In genomic region chr16:68065716-68066305, GRCh38 we compare ENCODE assay signal across 8 cellular contexts. TPM values are rescaled to one million over a fixed set of nuclear protein-coding genes. Genes with fewer than 3 reads are reported as not detected.
DNase-seq lines count a peak whose midpoint lies in the region; ATAC-seq and TF ChIP-seq lines count a peak whose summit lies in the region.

No MANE protein-coding gene starts in this region.

- H3K4me3 ChIP-seq in coronary artery (no peak overlapping the region), smooth muscle cell (no peak overlapping the region)

- peak overlapping the region; percentile 21 to 85 for H3K27ac ChIP-seq in coronary artery
- no peak overlapping the region for H3K27ac ChIP-seq in smooth muscle cell (ENCODE audit: low read depth)
- no peak overlapping the region for H3K27ac ChIP-seq in H9 (ENCODE audit: insufficient read length, low read depth, low read length)

- H3F3A ChIP-seq in smooth muscle cell (ENCODE audit: low read depth), result no peaks in the 10 kb centered on the region

- H3K9ac ChIP-seq in smooth muscle cell (ENCODE audit: low read depth) (no peak overlapping the region), H9 (ENCODE audit: extremely low read depth, insufficient read length, low read length) (no peak overlapping the region)

- ATAC-seq in activated naive CD8-positive, alpha-beta T cell treated with anti-CD3 and anti-CD28 coated beads, Interleukin-2, amount 50 U/mL, for 24 hours, result no peak
- ATAC-seq in GM21723 (IDR thresholded peaks at IDR 0.05; ENCODE audit: unreplicated experiment), result no peak

- no peaks in the 10 kb centered on the region for H3K27me3 ChIP-seq in smooth muscle cell (ENCODE audit: low read depth)
- no peaks in the 10 kb centered on the region for H3K27me3 ChIP-seq in H9 (ENCODE audit: insufficient read depth, low read length)

- no peak overlapping the region for H4K8ac ChIP-seq in H9 (replicated peaks; ENCODE audit: insufficient read length, low read depth, low read length)

- H2AFZ ChIP-seq in smooth muscle cell (ENCODE audit: low read depth) (no peak overlapping the region), H9 (ENCODE audit: low read length) (no peak overlapping the region)

- H3K4me2 ChIP-seq in smooth muscle cell, result no peak overlapping the region
- H3K4me2 ChIP-seq in H9 (ENCODE audit: insufficient read depth, insufficient read length, low read length), result no peak overlapping the region

- no peaks in the 10 kb centered on the region for H3K36me3 ChIP-seq in smooth muscle cell (ENCODE audit: low read depth)

- H2AK5ac ChIP-seq in H9 (ENCODE audit: insufficient read length, low read length), result no peak overlapping the region

- H2BK12ac ChIP-seq in H9 (ENCODE audit: insufficient read length, low read depth, low read length), result no peak overlapping the region

- no peak overlapping the region for H4K5ac ChIP-seq in H9 (ENCODE audit: insufficient read length, low read depth, low read length)

- H4K20me1 ChIP-seq in smooth muscle cell (ENCODE audit: low read depth) (no peaks in the 10 kb centered on the region), H9 (ENCODE audit: control insufficient read depth, insufficient read depth, insufficient read length) (no peaks in the 10 kb centered on the region)

- H4K91ac ChIP-seq in H9 (ENCODE audit: insufficient read length, low read depth, low read length), result no peak overlapping the region

- H2BK20ac ChIP-seq in H9 (ENCODE audit: low read depth, low read length, poor library complexity, severe bottlenecking), result no peak overlapping the region

- H3K36me3 Mint-ChIP-seq in activated naive CD8-positive, alpha-beta T cell, result peaks cover 15% of the 10 kb centered on the region
- peaks cover 51% of the 10 kb centered on the region for H3K36me3 Mint-ChIP-seq in activated naive CD8-positive, alpha-beta T cell treated with anti-CD3 and anti-CD28 coated beads, Interleukin-2, amount 50 U/mL, for 24 hours (ENCODE audit: low read depth)
- peaks cover 7% of the 10 kb centered on the region for H3K36me3 Mint-ChIP-seq in type B pancreatic cell
- peaks cover 5 to 40% (median 21%) of the 10 kb centered on the region in 3 experiments; a peak in 6 of 7 replicates for H3K36me3 Mint-ChIP-seq in H9 (ENCODE audit: insufficient read depth in 1 of 3, low read depth in 3 of 3)

- TF ChIP-seq CTCF in coronary artery (IDR thresholded peaks at IDR 0.05) (no peak), type B pancreatic cell (conservative IDR thresholded peaks at IDR 0.05) (no peak), smooth muscle cell (IDR thresholded peaks at IDR 0.05; ENCODE audit: borderline replicate concordance, insufficient read depth, poor library complexity, severe bottlenecking) (no peak), H9 (conservative IDR thresholded peaks at IDR 0.05) (no peak)

- 71% methylated on average over 6 of the region's 6 CpGs for WGBS in smooth muscle cell (ENCODE audit: low lambda C conversion rate)
- WGBS in H9 (ENCODE audit: extremely low coverage, insufficient read length, low lambda C conversion rate), result no CpG with 5 or more reads among the region's 6 CpGs

- H3K27ac Mint-ChIP-seq in activated naive CD8-positive, alpha-beta T cell, result peak overlapping the region; percentile 50
- H3K27ac Mint-ChIP-seq in activated naive CD8-positive, alpha-beta T cell treated with anti-CD3 and anti-CD28 coated beads, Interleukin-2, amount 50 U/mL, for 24 hours, result no peak overlapping the region
- H3K27ac Mint-ChIP-seq in type B pancreatic cell, result peak overlapping the region; percentile 80
- H3K27ac Mint-ChIP-seq in H9, result no peak overlapping the region; a peak in 1 of 7 replicates

- no peaks in the 10 kb centered on the region for H3K23me2 ChIP-seq in H9 (ENCODE audit: insufficient read length, low read depth, low read length, poor library complexity, severe bottlenecking)

- H3K23ac ChIP-seq in H9 (ENCODE audit: insufficient read length, low read depth, low read length), result no peak overlapping the region

- no peaks in the 10 kb centered on the region for H3K9me3 Mint-ChIP-seq in activated naive CD8-positive, alpha-beta T cell (ENCODE audit: low read depth)
- no peaks in the 10 kb centered on the region for H3K9me3 Mint-ChIP-seq in activated naive CD8-positive, alpha-beta T cell treated with anti-CD3 and anti-CD28 coated beads, Interleukin-2, amount 50 U/mL, for 24 hours
- H3K9me3 Mint-ChIP-seq in type B pancreatic cell, result no peaks in the 10 kb centered on the region
- no peaks in the 10 kb centered on the region for H3K9me3 Mint-ChIP-seq in H9

- no peaks in the 10 kb centered on the region for H3K4me1 ChIP-seq in smooth muscle cell (ENCODE audit: low read depth)
- H3K4me1 ChIP-seq in H9 (ENCODE audit: insufficient read depth, low read length), result no peaks in the 10 kb centered on the region

- no peaks in the 10 kb centered on the region for H3K27me3 Mint-ChIP-seq in activated naive CD8-positive, alpha-beta T cell
- no peaks in the 10 kb centered on the region for H3K27me3 Mint-ChIP-seq in activated naive CD8-positive, alpha-beta T cell treated with anti-CD3 and anti-CD28 coated beads, Interleukin-2, amount 50 U/mL, for 24 hours
- no peaks in the 10 kb centered on the region for H3K27me3 Mint-ChIP-seq in type B pancreatic cell
- H3K27me3 Mint-ChIP-seq in H9 (ENCODE audit: low read depth), result no peaks in the 10 kb centered on the region

- H3K9me3 ChIP-seq in smooth muscle cell (replicated peaks; ENCODE audit: low read depth) (no peaks in the 10 kb centered on the region), H9 (ENCODE audit: control insufficient read depth, low read depth, low read length) (no peaks in the 10 kb centered on the region)

- no peak for DNase-seq in activated naive CD8-positive, alpha-beta T cell treated with anti-CD3 and anti-CD28 coated beads, Interleukin-2, amount 50 U/mL, for 24 hours
- DNase-seq in coronary artery (ENCODE audit: low spot score), result no peak
- DNase-seq in mesenteric fat pad (ENCODE audit: low spot score), result peak; percentile 41
- DNase-seq in type B pancreatic cell (ENCODE audit: extremely low spot score, unreplicated experiment), result peak; percentile 8
- DNase-seq in smooth muscle cell (lab: John Stamatoyannopoulos, UW; ENCODE audit: unreplicated experiment), result no peak
- no peak for DNase-seq in H9

- no peak overlapping the region for H3T11ph ChIP-seq in H9 (ENCODE audit: low read length)

- no peak overlapping the region for H3K4me3 Mint-ChIP-seq in activated naive CD8-positive, alpha-beta T cell
- H3K4me3 Mint-ChIP-seq in activated naive CD8-positive, alpha-beta T cell treated with anti-CD3 and anti-CD28 coated beads, Interleukin-2, amount 50 U/mL, for 24 hours, result no peak overlapping the region
- H3K4me3 Mint-ChIP-seq in type B pancreatic cell, result no peak overlapping the region
- H3K4me3 Mint-ChIP-seq in H9, result no peak overlapping the region

- H3K4me1 Mint-ChIP-seq in activated naive CD8-positive, alpha-beta T cell (ENCODE audit: low read depth), result peaks cover 75% of the 10 kb centered on the region
- H3K4me1 Mint-ChIP-seq in activated naive CD8-positive, alpha-beta T cell treated with anti-CD3 and anti-CD28 coated beads, Interleukin-2, amount 50 U/mL, for 24 hours, result peaks cover 65% of the 10 kb centered on the region
- peaks cover 6% of the 10 kb centered on the region for H3K4me1 Mint-ChIP-seq in type B pancreatic cell (ENCODE audit: unreplicated experiment)
- no peaks in the 10 kb centered on the region for H3K4me1 Mint-ChIP-seq in H9

- no peak overlapping the region for H3K4ac ChIP-seq in H9 (ENCODE audit: low read depth, low read length)

- no peak overlapping the region for H3K56ac ChIP-seq in H9 (ENCODE audit: insufficient read length, low read depth, low read length)

- H3K14ac ChIP-seq in H9 (ENCODE audit: insufficient read depth, low read length), result no peak overlapping the region

- no peaks in the 10 kb centered on the region for H3K79me1 ChIP-seq in H9 (ENCODE audit: insufficient read depth, low read depth, low read length, poor library complexity, severe bottlenecking)

- H3K79me2 ChIP-seq in smooth muscle cell (ENCODE audit: low read depth), result no peaks in the 10 kb centered on the region
- H3K79me2 ChIP-seq in H9 (ENCODE audit: insufficient read depth, low read length), result no peaks in the 10 kb centered on the region

- H3K18ac ChIP-seq in H9 (ENCODE audit: insufficient read length, low read depth, low read length), result no peak overlapping the region

- no peak overlapping the region for H2BK15ac ChIP-seq in H9 (ENCODE audit: low read depth, low read length)

- no peak overlapping the region for H2BK5ac ChIP-seq in H9 (ENCODE audit: insufficient read length, low read length)

- no peak overlapping the region for H2BK120ac ChIP-seq in H9 (ENCODE audit: low read depth, low read length, poor library complexity, severe bottlenecking)

RNA-seq across cellular contexts. Expression of gene NFATC3, which starts 19.4 kb away (rescaled TPM):
- total RNA-seq in mesenteric fat pad, result 38.2 TPM
- 37.5 and 55.5 TPM in 2 replicates for total RNA-seq in type B pancreatic cell (ENCODE audit: low replicate concordance)
- 30.2 and 32.4 TPM in 2 replicates for total RNA-seq in smooth muscle cell
- 14.7 and 15.2 TPM in 2 replicates for polyA plus RNA-seq in smooth muscle cell
- 31.6 and 33.0 TPM in 2 replicates for total RNA-seq in H9 (2021)

RNA-seq across cellular contexts. Expression of gene DUS2, which starts 42.7 kb away (rescaled TPM):
- 17.4 TPM for total RNA-seq in mesenteric fat pad
- 21.7 and 24.1 TPM in 2 replicates for total RNA-seq in type B pancreatic cell (ENCODE audit: low replicate concordance)
- 9.5 and 12.1 TPM in 2 replicates for total RNA-seq in smooth muscle cell
- 23.5 and 25.6 TPM in 2 replicates for polyA plus RNA-seq in smooth muscle cell
- 26.0 and 28.5 TPM in 2 replicates for total RNA-seq in H9 (2021)

RNA-seq across cellular contexts. Expression of gene DDX28, which starts 42.8 kb away (rescaled TPM):
- total RNA-seq in mesenteric fat pad (7.8 TPM), type B pancreatic cell (ENCODE audit: low replicate concordance) (14.7 and 15.2 TPM in 2 replicates), smooth muscle cell (6.0 and 6.7 TPM in 2 replicates), H9 (2021) (21.8 and 22.9 TPM in 2 replicates)
- polyA plus RNA-seq in smooth muscle cell, result 7.0 and 9.0 TPM in 2 replicates

RNA-seq across cellular contexts. Expression of gene DPEP2NB, which starts 50.1 kb away (rescaled TPM):
- total RNA-seq in mesenteric fat pad (not detected), type B pancreatic cell (ENCODE audit: low replicate concordance) (not detected in 2 replicates), smooth muscle cell (not detected in 2 replicates), H9 (2021) (not detected in 2 replicates)
- polyA plus RNA-seq in smooth muscle cell, result not detected in 2 replicates

Comparison
In these comparisons a context has a peak if more than half of its experiments do, and no peak if none do; other contexts are left out.
1. H3K27ac Mint-ChIP-seq: peak in activated naive CD8-positive, alpha-beta T cell (single experiment) and type B pancreatic cell (single experiment); none in activated naive CD8-positive, alpha-beta T cell treated with anti-CD3 and anti-CD28 coated beads, Interleukin-2, amount 50 U/mL, for 24 hours (single experiment) and H9 (0 of 3).
2. DNase-seq: peak in mesenteric fat pad (single experiment) and type B pancreatic cell (single experiment); none in activated naive CD8-positive, alpha-beta T cell treated with anti-CD3 and anti-CD28 coated beads, Interleukin-2, amount 50 U/mL, for 24 hours (single experiment), coronary artery (single experiment), smooth muscle cell (single experiment) and H9 (single experiment).
3. H3K27ac ChIP-seq: peak in coronary artery (2 of 2); none in smooth muscle cell (single experiment) and H9 (single experiment).